Comparison of ENCODE assay signal across 1 cellular context in the genomic region with DNA sequence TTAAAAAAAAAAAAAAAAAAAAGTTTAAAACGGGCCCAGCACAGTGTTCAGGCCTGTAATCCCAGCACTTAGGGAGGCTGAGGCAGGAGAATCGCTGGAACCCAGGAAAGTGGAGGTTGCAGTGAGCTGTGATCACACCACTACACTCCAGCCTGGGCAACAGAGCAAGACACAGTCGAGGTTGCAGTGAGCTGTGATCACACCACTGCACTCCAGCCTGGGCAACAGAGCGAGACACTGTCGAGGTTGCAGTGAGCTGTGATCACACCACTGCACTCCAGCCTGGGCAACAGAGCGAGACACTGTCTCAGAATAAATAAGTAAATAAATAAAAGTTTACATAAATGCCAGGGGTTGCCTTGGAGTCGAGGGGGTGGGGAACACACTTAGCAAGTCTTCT. TPM values are rescaled to one million over a fixed set of nuclear protein-coding genes. Genes with fewer than 3 reads are reported as not detected.
"Had no signal": no experiment of that assay in that cellular context is flagged by ENCODE, and none has a peak within 500 bp of the region (broad histone marks: within the 10 kb centered on the region; RNA-seq: fewer than 3 reads in every experiment).

No MANE protein-coding gene starts in this region.

RNA-seq across cellular contexts. Expression of gene FBLL1, which starts 5.2 kb away (rescaled TPM):
- total RNA-seq: MCF 10A had no signal
